Comparison of ENCODE assay signal across 8 cellular contexts in genomic region chr15:91302588-91303439, GRCh38.
DNase-seq lines count a peak whose midpoint lies in the region; ATAC-seq, FAIRE-seq and TF ChIP-seq lines count a peak whose summit lies in the region.

No MANE protein-coding gene starts in this region.

- H3K27me3 ChIP-seq in A673 (replicated peaks; ENCODE audit: insufficient read depth, low read depth, low read length, poor library complexity) = no peaks in the 10 kb centered on the region
- H3K27me3 ChIP-seq in hepatocyte = peaks cover 55% of the 10 kb centered on the region
- peaks cover 0 to 4% of the 10 kb centered on the region in 2 donors for H3K27me3 ChIP-seq in small intestine (ENCODE audit: control insufficient read depth in 2 of 2, insufficient read depth in 2 of 2, low read length in 2 of 2)

- H3K9me3 ChIP-seq in A673 (ENCODE audit: low read depth, low read length, poor library complexity, severe bottlenecking) (no peaks in the 10 kb centered on the region), hepatocyte (ENCODE audit: low read depth) (no peaks in the 10 kb centered on the region), small intestine (ENCODE audit: control insufficient read depth, low read depth) (no peaks in the 10 kb centered on the region)

- intact Hi-C loops in A673 (cut with micrococcal nuclease; ENCODE audit: unreplicated experiment) = loop anchor here (1.0 to 5.0 kb wide), 5 partner anchors 219 to 779 kb away; no protein-coding TSS in a partner anchor

- no peaks in the 10 kb centered on the region for H3K9me2 ChIP-seq in hepatocyte (replicated peaks; ENCODE audit: insufficient read depth)

- no peaks in the 10 kb centered on the region for H4K20me1 ChIP-seq in hepatocyte (ENCODE audit: insufficient read depth, poor library complexity, severe bottlenecking)

- H3K36me3 ChIP-seq in A673 (ENCODE audit: insufficient read depth, low read length, poor library complexity, severe bottlenecking) (no peaks in the 10 kb centered on the region), hepatocyte (replicated peaks; ENCODE audit: insufficient read depth, low read depth) (no peaks in the 10 kb centered on the region), small intestine (ENCODE audit: control insufficient read depth in 2 of 2, insufficient read depth in 2 of 2, low read length in 2 of 2) (no peaks in the 10 kb centered on the region)

- H3K4me1 ChIP-seq in A673 (ENCODE audit: insufficient read depth, low read length, poor library complexity, severe bottlenecking) (no peaks in the 10 kb centered on the region), hepatocyte (ENCODE audit: insufficient read depth) (no peaks in the 10 kb centered on the region), small intestine (ENCODE audit: control insufficient read depth in 2 of 2, insufficient read depth in 1 of 2, low read depth in 1 of 2, low read length in 1 of 2) (no peaks in the 10 kb centered on the region)

- H3K27ac ChIP-seq in A673 (ENCODE audit: low read depth, low read length, poor library complexity, severe bottlenecking) (no peak overlapping the region), hepatocyte (no peak overlapping the region), small intestine (ENCODE audit: low read depth in 1 of 2, low read length in 1 of 2) (no peak overlapping the region)

- H2AFZ ChIP-seq in hepatocyte = no peak overlapping the region

- in situ Hi-C loops in G401 (cut with HindIII; ENCODE audit: low sequenced_read_pairs) (no loop called here), astrocyte of the cerebellum (cut with HindIII; ENCODE audit: low sequenced_read_pairs) (no loop called here)

- H3K4me2 ChIP-seq in hepatocyte = no peak overlapping the region

- BruUV-seq in A673 (replicated peaks; lab: Mats Ljungman, UMichigan) = no TSS peak

- H3K4me3 ChIP-seq in A673 (ENCODE audit: low read depth, low read length, poor library complexity, severe bottlenecking) (no peak overlapping the region), astrocyte of the cerebellum (ENCODE audit: low read depth, low read length) (no peak overlapping the region), hepatocyte (no peak overlapping the region), small intestine (ENCODE audit: low read depth in 1 of 2, low read length in 2 of 2) (no peak overlapping the region)

- no peak for FAIRE-seq in small intestine (lab: Jason Lieb, UNC)

- 21% methylated on average over 11 of the region's 11 CpGs for WGBS in hepatocyte (ENCODE audit: low lambda C conversion rate, missing lambda C conversion rate)
- WGBS in small intestine, 3 donors = 18 to 22% (median 21%) methylated on average over 11 of the region's 11 CpGs

- POLR2A ChIA-PET in A673 (lab: Charles Lee; ENCODE audit: low non-redundant PET) = no interaction called here

- DNase-seq in A673 (ENCODE audit: low spot score) (peak; percentile 86), G401 (ENCODE audit: low spot score) (peak; percentile 76), HuH-7 (ENCODE audit: low spot score) (peak; percentile 87), NCI-H82 treated with DMSO at 0.1 percent for 48 hours (lab: John Stamatoyannopoulos, UW; ENCODE audit: unreplicated experiment) (peak; percentile 27), astrocyte of the cerebellum (ENCODE audit: low read depth) (peak; percentile 63), hepatocyte (ENCODE audit: low spot score) (peak; percentile 84), small intestine (peak; percentile 71)

- ATAC-seq in GM19455 (IDR thresholded peaks at IDR 0.05; ENCODE audit: unreplicated experiment) = no peak

- no peaks in the 10 kb centered on the region for H3K79me2 ChIP-seq in hepatocyte

- CTCF ChIA-PET in A673 (lab: Charles Lee) = interaction anchor here (0.6 to 1.0 kb wide), 4 partner anchors 10 to 679 kb away, joined by 3 to 6 read pairs (median 4); no protein-coding TSS in a partner anchor

- TF ChIP-seq CTCF in A673 (conservative IDR thresholded peaks at IDR 0.05; ENCODE audit: low read depth, low read length) (peak; percentile 75), astrocyte of the cerebellum (IDR thresholded peaks at IDR 0.05; ENCODE audit: low read depth, low read length, missing control alignments) (peak; percentile 76), hepatocyte (IDR thresholded peaks at IDR 0.05; ENCODE audit: poor library complexity) (peak; percentile 78)

Comparison
In these comparisons a context has a peak if more than half of its experiments do, and no peak if none do; other contexts are left out.
1. DNase-seq: peak in every context shown above with its lines; median percentile 87 in HuH-7; 86 in A673; 84 in hepatocyte; 76 in G401; 71 in small intestine; 63 in astrocyte of the cerebellum; 27 in NCI-H82 treated with DMSO at 0.1 percent for 48 hours.